ENCODE assay signal across 15 cellular contexts in genomic region chr2:12441750-12442626, GRCh38.
A peak's percentile ranks its signal among the peaks of the same experiment; 100 is the strongest.
DNase-seq lines count a peak whose midpoint lies in the region; ATAC-seq and TF ChIP-seq lines count a peak whose summit lies in the region.
"Had no signal": no experiment of that assay in that cellular context is flagged by ENCODE, and none has a peak within 500 bp of the region (broad histone marks: within the 10 kb centered on the region; RNA-seq: fewer than 3 reads in every experiment).

No MANE protein-coding gene starts in this region.

- H3K27ac Mint-ChIP-seq in T-helper 17 cell: peak overlapping the region; percentile 86
- H3K27ac Mint-ChIP-seq: activated B cell treated with CpG ODN at 0.5 μM for 24 hours had no signal

- H3K27me3 Mint-ChIP-seq in T-helper 17 cell: no peaks in the 10 kb centered on the region
- H3K27me3 Mint-ChIP-seq: activated B cell treated with CpG ODN at 0.5 μM for 24 hours; activated naive CD8-positive, alpha-beta T cell treated with anti-CD3 and anti-CD28 coated beads, Interleukin-2, amount 10 ng/mL, durations not matched to agents 7 days and 5 days had no signal

- no peak overlapping the region for H3K4me3 ChIP-seq in HUES64 (ENCODE audit: low read length)
- H3K4me3 ChIP-seq: gastrocnemius medialis, transverse colon had no signal

- H3K36me3 ChIP-seq in HUES64 (ENCODE audit: insufficient read depth, low read length): no peaks in the 10 kb centered on the region
- H3K36me3 ChIP-seq: gastrocnemius medialis, transverse colon had no signal

- H3K27me3 ChIP-seq in HUES64 (ENCODE audit: insufficient read depth, low read length): no peaks in the 10 kb centered on the region
- H3K27me3 ChIP-seq: gastrocnemius medialis, transverse colon had no signal

- intact Hi-C loops in left colon (cut with DNase I, micrococcal nuclease): no loop called here

- H3K27ac ChIP-seq in C4-2B: peak overlapping the region; percentile 83; the same call in 1 of the 2 replicates
- peak overlapping the region; percentile 22; the same call in 1 of the 2 replicates for H3K27ac ChIP-seq in HUES64 (ENCODE audit: low read depth, low read length)
- H3K27ac ChIP-seq: gastrocnemius medialis, transverse colon had no signal

- TF ChIP-seq CTCF in C4-2B (conservative IDR thresholded peaks at IDR 0.05): no peak

- H3K4me1 Mint-ChIP-seq in T-helper 17 cell: peaks cover 21% of the 10 kb centered on the region
- H3K4me1 Mint-ChIP-seq: activated B cell treated with CpG ODN at 0.5 μM for 24 hours had no signal

- H3K36me3 Mint-ChIP-seq in T-helper 17 cell (ENCODE audit: low read depth): no peaks in the 10 kb centered on the region

- ATAC-seq in T-helper 17 cell (peak; percentile 76), left colon (peak; percentile 68)
- ATAC-seq: gastrocnemius medialis had no signal

- DNase-seq in T-helper 17 cell (no peak), left colon (no peak), GM19238 (ENCODE audit: insufficient read length, low spot score) (no peak), SW480 (ENCODE audit: low spot score) (no peak), glomerular visceral epithelial cell (ENCODE audit: extremely low spot score) (no peak), EL (no peak)
- DNase-seq: activated B cell treated with CpG ODN at 0.5 μM for 24 hours; activated naive CD8-positive, alpha-beta T cell treated with anti-CD3 and anti-CD28 coated beads, Interleukin-2, amount 10 ng/mL, durations not matched to agents 7 days and 5 days; caudate nucleus; gastrocnemius medialis; SIG-M5; stimulated activated CD4-positive, alpha-beta T cell treated with anti-CD3 and anti-CD28 coated beads, Interleukin-4, amount 100 ng/mL, for 4 hours; transverse colon had no signal

- peaks cover 11% of the 10 kb centered on the region for H3K4me1 ChIP-seq in HUES64 (ENCODE audit: insufficient read depth, low read length)
- H3K4me1 ChIP-seq: gastrocnemius medialis had no signal

- no peaks in the 10 kb centered on the region; the same call in none of the 2 replicates for H3K9me3 ChIP-seq in HUES64 (ENCODE audit: insufficient read depth, low read depth, low read length)
- H3K9me3 ChIP-seq in T-helper 17 cell (ENCODE audit: control insufficient read depth, low read length, poor library complexity, severe bottlenecking): peaks cover 3% of the 10 kb centered on the region
- H3K9me3 ChIP-seq: gastrocnemius medialis, transverse colon had no signal

- peak overlapping the region; percentile 63 for H3K4me3 Mint-ChIP-seq in T-helper 17 cell
- H3K4me3 Mint-ChIP-seq: activated B cell treated with CpG ODN at 0.5 μM for 24 hours; activated naive CD8-positive, alpha-beta T cell treated with anti-CD3 and anti-CD28 coated beads, Interleukin-2, amount 10 ng/mL, durations not matched to agents 7 days and 5 days had no signal

- WGBS in HUES64: 66% methylated on average over 8 of the region's 8 CpGs

- H3K9ac ChIP-seq in HUES64 (ENCODE audit: low read depth, low read length): no peak overlapping the region
